In genomic region chr1:156846643-156847042, GRCh38 we compare ENCODE assay signal across 35 cellular contexts. TPM values are rescaled to one million over a fixed set of nuclear protein-coding genes. Genes with fewer than 3 reads are reported as not detected.
"Had no signal": no experiment of that assay in that cellular context is flagged by ENCODE, and none has a peak within 500 bp of the region (broad histone marks: within the 10 kb centered on the region; RNA-seq: fewer than 3 reads in every experiment).

No MANE protein-coding gene starts in this region.

- H3K4me2 ChIP-seq: neural progenitor cell had no signal

- DNase-seq: effector CD8-positive, alpha-beta T cell; endodermal cell; foreskin fibroblast; gastrocnemius medialis; head of caudate nucleus; left cardiac atrium; left lung; mesenchymal stem cell; midbrain; nucleus accumbens; ovary; right cardiac atrium; sigmoid colon; spleen; stimulated activated CD4-positive, alpha-beta T cell treated with anti-CD3 and anti-CD28 coated beads, Interleukin-4, amount 100 ng/mL, for 4 hours; stimulated activated naive B cell treated with anti-CD40 and anti-IgM and Interleukin-4, amounts not matched to agents 10 μg/mL and 1 μg/mL and 100 μg/mL, for 72 hours; transverse colon had no signal

- H3K27ac Mint-ChIP-seq: dendritic cell treated with granulocyte-macrophage colony-stimulating factor and Interleukin-4, amounts not matched to agents 40 ng/mL and 50 ng/mL, for 4 days; endodermal cell; nephron; neural progenitor cell; stimulated activated naive B cell treated with anti-CD40 and anti-IgM and Interleukin-4, amounts not matched to agents 10 μg/mL and 1 μg/mL and 100 μg/mL, for 72 hours; stimulated activated naive CD8-positive, alpha-beta T cell treated with anti-CD3 and anti-CD28 coated beads, Interleukin-15, Interleukin-2, amounts not matched to agents 100 ng/mL and 50 ng/mL, for 24 hours had no signal

- H3K9me3 ChIP-seq: gastrocnemius medialis, left lung, ovary, psoas muscle, sigmoid colon, spleen, thoracic aorta, transverse colon, vagina had no signal

- H3K36me3 Mint-ChIP-seq: stimulated activated naive B cell treated with anti-CD40 and anti-IgM and Interleukin-4, amounts not matched to agents 10 μg/mL and 1 μg/mL and 100 μg/mL, for 72 hours had no signal

- ATAC-seq: esophagus mucosa; gastrocnemius medialis; left cardiac atrium; left lung; psoas muscle; right cardiac atrium; stimulated activated naive B cell treated with anti-CD40 and anti-IgM and Interleukin-4, amounts not matched to agents 10 μg/mL and 1 μg/mL and 100 μg/mL, for 72 hours had no signal

- H3K27me3 ChIP-seq: ovary, vagina had no signal

- H3K9ac ChIP-seq: neural progenitor cell had no signal

- H3K36me3 ChIP-seq: gastrocnemius medialis, left lung, neural progenitor cell, ovary, sigmoid colon, spleen, thoracic aorta, transverse colon, vagina had no signal

- H3K27ac ChIP-seq: epithelial cell of prostate, gastrocnemius medialis, left lung, neural progenitor cell, ovary, psoas muscle, sigmoid colon, spleen, thoracic aorta, transverse colon, vagina had no signal

- H3K9me3 Mint-ChIP-seq: dendritic cell treated with granulocyte-macrophage colony-stimulating factor and Interleukin-4, amounts not matched to agents 40 ng/mL and 50 ng/mL, for 4 days; endodermal cell; nephron; stimulated activated naive B cell treated with anti-CD40 and anti-IgM and Interleukin-4, amounts not matched to agents 10 μg/mL and 1 μg/mL and 100 μg/mL, for 72 hours; stimulated activated naive CD8-positive, alpha-beta T cell treated with anti-CD3 and anti-CD28 coated beads, Interleukin-15, Interleukin-2, amounts not matched to agents 100 ng/mL and 50 ng/mL, for 24 hours had no signal

- FAIRE-seq: colon, islet of Langerhans had no signal

- H3K4me3 ChIP-seq: gastrocnemius medialis, left lung, neural progenitor cell, ovary, psoas muscle, sigmoid colon, spleen, thoracic aorta, transverse colon, vagina had no signal

- H2AFZ ChIP-seq: neural progenitor cell had no signal

- H3K4me3 Mint-ChIP-seq: dendritic cell treated with granulocyte-macrophage colony-stimulating factor and Interleukin-4, amounts not matched to agents 40 ng/mL and 50 ng/mL, for 4 days; endodermal cell; stimulated activated naive B cell treated with anti-CD40 and anti-IgM and Interleukin-4, amounts not matched to agents 10 μg/mL and 1 μg/mL and 100 μg/mL, for 72 hours; stimulated activated naive CD8-positive, alpha-beta T cell treated with anti-CD3 and anti-CD28 coated beads, Interleukin-15, Interleukin-2, amounts not matched to agents 100 ng/mL and 50 ng/mL, for 24 hours had no signal

RNA-seq across cellular contexts. Expression of gene INSRR, which starts 12.3 kb away (rescaled TPM):
- total RNA-seq: esophagus mucosa, gastrocnemius medialis, glomerular endothelial cell, kidney epithelial cell, left lung, lower leg skin, lung microvascular endothelial cell, renal cortical epithelial cell, sigmoid colon, thoracic aorta, transverse colon, vagina had no signal

RNA-seq across cellular contexts. Expression of gene NTRK1, which starts 14.0 kb away (rescaled TPM):
- total RNA-seq: kidney epithelial cell, lung microvascular endothelial cell, renal cortical epithelial cell had no signal

RNA-seq across cellular contexts. Expression of gene SH2D2A, which starts 30.0 kb away (rescaled TPM):
- total RNA-seq: cerebellum, lung microvascular endothelial cell, skeletal muscle tissue had no signal
